ENCODE assay signal across 9 cellular contexts in the genomic region with DNA sequence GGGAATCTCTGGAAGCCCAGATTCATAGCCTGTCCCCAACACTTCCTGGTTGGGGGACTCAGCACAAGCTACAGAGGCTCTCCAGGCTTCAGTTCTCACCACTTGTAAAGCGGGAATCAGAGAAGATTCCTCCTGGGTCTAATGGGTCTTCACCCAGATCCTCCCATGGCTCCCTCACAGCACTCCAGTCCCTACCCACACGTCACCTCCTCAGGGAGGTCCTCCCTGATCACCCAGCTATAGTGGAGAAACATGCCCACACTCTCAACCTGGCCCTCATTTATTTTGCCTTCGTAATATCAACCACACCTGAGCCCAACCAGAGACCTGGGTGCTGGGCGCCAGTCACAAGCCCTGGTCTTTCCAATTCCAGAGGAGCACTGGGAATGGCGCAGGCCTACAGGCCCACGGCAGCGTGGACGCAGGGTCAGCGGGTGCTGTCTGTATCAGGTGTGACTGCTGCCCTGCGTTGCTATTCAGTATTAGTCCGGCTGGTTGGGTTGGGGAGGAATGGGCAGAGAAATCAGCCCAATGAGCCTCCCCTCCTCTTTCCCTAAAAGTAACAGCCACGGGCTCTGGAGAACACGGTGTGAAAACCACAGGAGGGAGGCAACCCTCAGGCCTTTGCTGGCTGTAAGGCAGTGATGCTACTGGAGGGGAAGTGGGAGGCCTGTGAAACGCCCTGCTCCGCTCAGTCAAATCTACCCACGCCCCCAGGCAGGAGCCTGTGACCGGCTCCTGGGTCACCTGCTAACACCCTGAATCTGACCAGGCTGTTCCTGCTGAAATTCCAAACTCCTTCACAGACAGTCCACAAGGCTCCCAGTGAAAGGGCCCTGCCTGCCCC. TPM values are rescaled to one million over a fixed set of nuclear protein-coding genes. Genes with fewer than 3 reads are reported as not detected.
DNase-seq lines count a peak whose midpoint lies in the region; ATAC-seq and TF ChIP-seq lines count a peak whose summit lies in the region.
"Had no signal": no experiment of that assay in that cellular context is flagged by ENCODE, and none has a peak within 500 bp of the region (broad histone marks: within the 10 kb centered on the region; RNA-seq: fewer than 3 reads in every experiment).

No MANE protein-coding gene starts in this region.

- H3K27me3 ChIP-seq in SK-N-SH (ENCODE audit: insufficient read depth) = no peaks in the 10 kb centered on the region
- no peaks in the 10 kb centered on the region for H3K27me3 ChIP-seq in subcutaneous abdominal adipose tissue (ENCODE audit: control insufficient read depth in 5 of 5, insufficient read depth in 4 of 5, low read length in 5 of 5)

- no peaks in the 10 kb centered on the region for H3K27me3 Mint-ChIP-seq in activated CD4-positive, alpha-beta memory T cell treated with anti-CD3 and anti-CD28 coated beads for 36 hours

- no peak for TF ChIP-seq CTCF in SK-N-SH (IDR thresholded peaks at IDR 0.05)

- DNase-seq in SK-N-SH (peak; percentile 7), kidney tubule cell (ENCODE audit: low spot score) (peak; percentile 29), NCI-H2227 treated with DMSO at 0.1 percent for 48 hours (lab: John Stamatoyannopoulos, UW) (no peak)
- DNase-seq in activated CD4-positive, alpha-beta memory T cell treated with anti-CD3 and anti-CD28 coated beads for 36 hours = no peak

- H3K79me2 ChIP-seq in SK-N-SH (ENCODE audit: insufficient read depth) = peaks cover 97% of the 10 kb centered on the region

- no peaks in the 10 kb centered on the region for H3K9me2 ChIP-seq in SK-N-SH

- peaks cover 71% of the 10 kb centered on the region for H3K4me1 Mint-ChIP-seq in activated CD4-positive, alpha-beta memory T cell treated with anti-CD3 and anti-CD28 coated beads for 36 hours (ENCODE audit: low read depth)

- peaks cover 49% of the 10 kb centered on the region for H4K20me1 ChIP-seq in SK-N-SH (ENCODE audit: insufficient read depth)

- CTCF ChIA-PET in SK-N-SH (lab: Yijun Ruan, JAX) = interaction anchor here (0.5 to 2.1 kb wide), 2 partner anchors 25 to 37 kb away, joined by 3 to 7 read pairs; no protein-coding TSS in a partner anchor
- CTCF ChIA-PET in activated CD4-positive, alpha-beta memory T cell treated with anti-CD3 and anti-CD28 coated beads for 36 hours (lab: Charles Lee) = no interaction called here

- H3K4me3 Mint-ChIP-seq in activated CD4-positive, alpha-beta memory T cell treated with anti-CD3 and anti-CD28 coated beads for 36 hours = no peak overlapping the region

- H3K9ac ChIP-seq in SK-N-SH = no peak overlapping the region
- H3K9ac ChIP-seq in subcutaneous abdominal adipose tissue (ENCODE audit: low read length in 5 of 5) = peak overlapping the region in 4 of 5 donors; percentile 51 to 68 (median 62)

- H3K36me3 ChIP-seq in SK-N-SH (replicated peaks in 1 of 2; ENCODE audit: control insufficient read depth in 1 of 2, insufficient read depth in 2 of 2, low read length in 1 of 2) = peaks cover 0 to 7% of the 10 kb centered on the region in 2 experiments
- peaks cover 0 to 6% (median 0%) of the 10 kb centered on the region in 5 donors for H3K36me3 ChIP-seq in subcutaneous abdominal adipose tissue (ENCODE audit: control insufficient read depth in 5 of 5, insufficient read depth in 5 of 5, low read length in 5 of 5)

- no peaks in the 10 kb centered on the region for H3K36me3 Mint-ChIP-seq in activated CD4-positive, alpha-beta memory T cell treated with anti-CD3 and anti-CD28 coated beads for 36 hours

- peak overlapping the region; percentile 40 for H3K27ac Mint-ChIP-seq in activated CD4-positive, alpha-beta memory T cell treated with anti-CD3 and anti-CD28 coated beads for 36 hours

- no peak for TF ChIP-seq EP300 in SK-N-SH (IDR thresholded peaks at IDR 0.05; ENCODE audit: borderline replicate concordance in 1 of 2, low read depth in 1 of 2, low read length in 1 of 2)

- WGBS in SK-N-SH (ENCODE audit: low lambda C conversion rate) = 96% methylated on average over 17 of the region's 17 CpGs

- no peaks in the 10 kb centered on the region for H3K9me3 Mint-ChIP-seq in activated CD4-positive, alpha-beta memory T cell treated with anti-CD3 and anti-CD28 coated beads for 36 hours

- ATAC-seq in SK-N-SH treated with all-trans-retinoic acid at 6 μM for 48 hours = no peak
- ATAC-seq in GM19351 (IDR thresholded peaks at IDR 0.05; ENCODE audit: unreplicated experiment) = no peak
- no peak for ATAC-seq in GM21526 (IDR thresholded peaks at IDR 0.05; ENCODE audit: low FRiP score, unreplicated experiment)

- H3K4me2 ChIP-seq in SK-N-SH = no peak overlapping the region

- POLR2A ChIA-PET in SK-N-SH (lab: Yijun Ruan, JAX) = no interaction called here
- POLR2A ChIA-PET in activated CD4-positive, alpha-beta memory T cell treated with anti-CD3 and anti-CD28 coated beads for 36 hours (lab: Charles Lee) = no interaction called here

- no peaks in the 10 kb centered on the region for H3F3A ChIP-seq in SK-N-SH (replicated peaks; ENCODE audit: insufficient read depth)

- H3K4me3 ChIP-seq in SK-N-SH (ENCODE audit: low read depth in 2 of 2, low read length in 1 of 2) (no peak overlapping the region), subcutaneous abdominal adipose tissue (ENCODE audit: low read depth in 1 of 5, low read length in 5 of 5) (peak overlapping the region in 2 of 5 donors; percentile 32 to 42)

- H2AFZ ChIP-seq in SK-N-SH (ENCODE audit: low read depth) = no peak overlapping the region

- H3K9me3 ChIP-seq in SK-N-SH = no peaks in the 10 kb centered on the region
- no peaks in the 10 kb centered on the region for H3K9me3 ChIP-seq in subcutaneous abdominal adipose tissue (ENCODE audit: control insufficient read depth in 5 of 5, low read length in 5 of 5)

- H3K27ac ChIP-seq in SK-N-SH (ENCODE audit: low read depth in 2 of 2, low read length in 1 of 2) (no peak overlapping the region; a peak in 1 of 4 replicates), subcutaneous abdominal adipose tissue (ENCODE audit: low read depth, low read length) (peak overlapping the region; percentile 88)

- no peak for TF ChIP-seq RAD21 in SK-N-SH (IDR thresholded peaks at IDR 0.05; ENCODE audit: low read length)

- H3K4me1 ChIP-seq in SK-N-SH (ENCODE audit: control insufficient read depth in 1 of 2, insufficient read depth in 2 of 2, low read depth in 1 of 2, low read length in 1 of 2) (peaks cover 20 to 29% of the 10 kb centered on the region in 2 experiments; a peak in 3 of 4 replicates), subcutaneous abdominal adipose tissue (ENCODE audit: control insufficient read depth in 5 of 5, insufficient read depth in 5 of 5, low read length in 5 of 5) (peaks cover 37 to 86% (median 83%) of the 10 kb centered on the region in 5 donors)

- intact Hi-C loops in activated CD4-positive, alpha-beta memory T cell treated with anti-CD3 and anti-CD28 coated beads for 36 hours (cut with micrococcal nuclease) = loop anchor here (10.0 kb wide), 2 partner anchors 135 to 285 kb away; a partner anchor contains a TSS

TF ChIP-seq in SK-N-SH, 30 proteins besides CTCF, POLR2A, EP300 and RAD21:
- TF ChIP-seq POLR2AphosphoS5 (IDR thresholded peaks at IDR 0.05; ENCODE audit: low read depth, low read length) = no peak
- TF ChIP-seq YY1 (IDR thresholded peaks at IDR 0.05; ENCODE audit: low read depth) = no peak
- TF ChIP-seq CHD2 (IDR thresholded peaks at IDR 0.05; ENCODE audit: low read length, partially characterized antibody) = no peak
- TF ChIP-seq, protein P1, sequence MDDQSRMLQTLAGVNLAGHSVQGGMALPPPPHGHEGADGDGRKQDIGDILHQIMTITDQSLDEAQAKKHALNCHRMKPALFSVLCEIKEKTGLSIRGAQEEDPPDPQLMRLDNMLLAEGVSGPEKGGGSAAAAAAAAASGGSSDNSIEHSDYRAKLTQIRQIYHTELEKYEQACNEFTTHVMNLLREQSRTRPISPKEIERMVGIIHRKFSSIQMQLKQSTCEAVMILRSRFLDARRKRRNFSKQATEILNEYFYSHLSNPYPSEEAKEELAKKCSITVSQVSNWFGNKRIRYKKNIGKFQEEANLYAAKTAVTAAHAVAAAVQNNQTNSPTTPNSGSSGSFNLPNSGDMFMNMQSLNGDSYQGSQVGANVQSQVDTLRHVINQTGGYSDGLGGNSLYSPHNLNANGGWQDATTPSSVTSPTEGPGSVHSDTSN (IDR thresholded peaks at IDR 0.05) = no peak
- no peak for TF ChIP-seq MEF2A (IDR thresholded peaks at IDR 0.05; ENCODE audit: borderline replicate concordance, low read depth)
- no peak for TF ChIP-seq GABPA (IDR thresholded peaks at IDR 0.05; ENCODE audit: low read depth)
- TF ChIP-seq FOSL2 (IDR thresholded peaks at IDR 0.05; ENCODE audit: borderline replicate concordance, low read depth) = no peak
- no peak for TF ChIP-seq RFX5 (IDR thresholded peaks at IDR 0.05; ENCODE audit: low read length)

TF ChIP-seq in SK-N-SH treated with all-trans-retinoic acid at 6 μM for 48 hours, 23 proteins besides CTCF, POLR2A, EP300 and RAD21 (continues in another document):
- TF ChIP-seq SNAI2 (CRISPR knock-in tag; IDR thresholded peaks at IDR 0.05) (no peak), ZFP3 (CRISPR knock-in tag; IDR thresholded peaks at IDR 0.05) (no peak), ZNF8 (CRISPR knock-in tag; IDR thresholded peaks at IDR 0.05) (no peak)
- TF ChIP-seq, protein P2, sequence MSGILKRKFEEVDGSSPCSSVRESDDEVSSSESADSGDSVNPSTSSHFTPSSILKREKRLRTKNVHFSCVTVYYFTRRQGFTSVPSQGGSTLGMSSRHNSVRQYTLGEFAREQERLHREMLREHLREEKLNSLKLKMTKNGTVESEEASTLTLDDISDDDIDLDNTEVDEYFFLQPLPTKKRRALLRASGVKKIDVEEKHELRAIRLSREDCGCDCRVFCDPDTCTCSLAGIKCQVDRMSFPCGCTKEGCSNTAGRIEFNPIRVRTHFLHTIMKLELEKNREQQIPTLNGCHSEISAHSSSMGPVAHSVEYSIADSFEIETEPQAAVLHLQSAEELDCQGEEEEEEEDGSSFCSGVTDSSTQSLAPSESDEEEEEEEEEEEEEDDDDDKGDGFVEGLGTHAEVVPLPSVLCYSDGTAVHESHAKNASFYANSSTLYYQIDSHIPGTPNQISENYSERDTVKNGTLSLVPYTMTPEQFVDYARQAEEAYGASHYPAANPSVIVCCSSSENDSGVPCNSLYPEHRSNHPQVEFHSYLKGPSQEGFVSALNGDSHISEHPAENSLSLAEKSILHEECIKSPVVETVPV (CRISPR knock-in tag; IDR thresholded peaks at IDR 0.05) = no peak

RNA-seq across cellular contexts. Expression of a gene that starts 5.2 kb away (rescaled TPM):
- 99.8 and 107 TPM in 2 replicates for polyA plus RNA-seq in SK-N-SH (2012; rRNA removed)
- 36.4 and 53.7 TPM in 2 replicates for polyA plus RNA-seq in SK-N-SH (2012; cell fraction: cytosol; rRNA removed)
- 421 and 552 TPM in 2 replicates for polyA plus RNA-seq in SK-N-SH (2012; cell fraction: nucleus; rRNA removed)
- 100 to 1,000 TPM; 126 to 127 TPM for total RNA-seq in activated CD4-positive, alpha-beta memory T cell treated with anti-CD3 and anti-CD28 coated beads for 36 hours

RNA-seq across cellular contexts. Expression of a gene that starts 53.5 kb away (rescaled TPM):
- 0.08 and 0.21 TPM in 2 replicates for polyA plus RNA-seq in SK-N-SH (2012; rRNA removed)
- polyA plus RNA-seq in SK-N-SH (2012; cell fraction: cytosol; rRNA removed) = 0.01 TPM in 2 replicates
- polyA plus RNA-seq in SK-N-SH (2012; cell fraction: nucleus; rRNA removed) = 1.5 and 1.7 TPM in 2 replicates
- not detected for total RNA-seq in activated CD4-positive, alpha-beta memory T cell treated with anti-CD3 and anti-CD28 coated beads for 36 hours
- total RNA-seq: activated CD8-positive, alpha-beta memory T cell treated with anti-CD3 and anti-CD28 coated beads for 36 hours had no signal

Comparison
In these comparisons a context has a peak if more than half of its experiments do, and no peak if none do; other contexts are left out.
1. DNase-seq: peak in SK-N-SH (single experiment) and kidney tubule cell (single experiment); none in activated CD4-positive, alpha-beta memory T cell treated with anti-CD3 and anti-CD28 coated beads for 36 hours (single experiment) and NCI-H2227 treated with DMSO at 0.1 percent for 48 hours (single experiment).